8 cellular contexts compared by ENCODE assay signal in the genomic region with DNA sequence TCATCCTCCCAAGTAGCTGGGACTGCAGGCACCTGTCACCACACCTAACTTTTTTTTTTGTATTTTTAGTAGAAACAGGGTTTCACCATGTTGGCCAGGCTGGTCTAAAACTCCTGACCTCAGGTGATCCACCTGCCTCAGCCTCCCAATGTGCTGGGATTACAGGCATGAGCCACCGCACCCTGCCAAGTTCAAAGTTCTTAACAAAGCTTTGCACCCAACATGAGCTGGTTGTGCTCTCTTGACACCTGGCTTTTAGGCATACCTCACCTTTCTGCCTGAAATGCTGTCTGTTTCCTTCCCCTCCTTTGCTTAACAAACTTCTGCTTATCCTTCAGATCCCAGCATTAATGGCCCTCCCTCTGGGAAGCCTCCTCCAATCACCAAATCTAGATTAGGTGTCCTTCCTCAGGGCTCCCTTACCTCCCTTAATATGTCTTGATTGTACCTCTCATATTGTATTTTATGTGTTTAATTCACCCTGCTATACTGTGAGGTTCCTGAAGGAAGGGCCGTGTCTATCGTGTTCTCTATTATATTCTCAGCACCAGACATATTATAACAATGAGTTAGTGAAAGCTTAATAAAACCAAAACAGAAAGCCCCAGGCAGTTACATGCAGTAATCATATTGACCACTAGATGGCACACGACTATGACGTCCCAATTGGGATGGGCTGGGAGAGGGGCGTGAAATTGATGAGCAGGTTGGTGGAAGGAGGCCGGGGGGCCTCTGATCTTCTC.
A peak's percentile ranks its signal among the peaks of the same experiment; 100 is the strongest.
DNase-seq lines count a peak whose midpoint lies in the region; ATAC-seq and TF ChIP-seq lines count a peak whose summit lies in the region.

No MANE protein-coding gene starts in this region.

- WGBS in prostate gland: 33% methylated on average over 7 of the region's 7 CpGs

- ATAC-seq in HG02885 (IDR thresholded peaks at IDR 0.05; ENCODE audit: poor library complexity, unreplicated experiment): peak; percentile 43
- ATAC-seq in HG02884 (IDR thresholded peaks at IDR 0.05; ENCODE audit: unreplicated experiment): no peak
- no peak for ATAC-seq in GM18511 (IDR thresholded peaks at IDR 0.05; ENCODE audit: unreplicated experiment)

- no peaks in the 10 kb centered on the region for H3K27me3 ChIP-seq in prostate gland (replicated peaks; ENCODE audit: insufficient read depth)

- TF ChIP-seq POLR2A in prostate gland (IDR thresholded peaks at IDR 0.05): no peak

- DNase-seq in ELF-1 (ENCODE audit: low read depth, low spot score) (peak; percentile 57), foreskin fibroblast (peak; percentile 4 to 40), prostate gland (ENCODE audit: low spot score) (no peak), NCI-H446 treated with DMSO at 0.1 percent for 48 hours (lab: John Stamatoyannopoulos, UW) (no peak)

- no peaks in the 10 kb centered on the region for H3K36me3 ChIP-seq in prostate gland

- H3K27ac ChIP-seq in VCaP (no peak overlapping the region), prostate gland (no peak overlapping the region)

- no peaks in the 10 kb centered on the region for H3K9me3 ChIP-seq in prostate gland

- no peak overlapping the region for H3K4me3 ChIP-seq in foreskin fibroblast (ENCODE audit: low read depth in 1 of 2, low read length in 2 of 2)
- H3K4me3 ChIP-seq in prostate gland: no peak overlapping the region

- H3K4me1 ChIP-seq in prostate gland (replicated peaks): no peaks in the 10 kb centered on the region

- TF ChIP-seq CTCF in VCaP (conservative IDR thresholded peaks at IDR 0.05): peak; percentile 92
- peak; percentile 70 for TF ChIP-seq CTCF in foreskin fibroblast (IDR thresholded peaks at IDR 0.05; ENCODE audit: low read depth, low read length)
- peak; percentile 70 to 91 (median 75) for TF ChIP-seq CTCF in prostate gland (IDR thresholded peaks at IDR 0.05)

- intact Hi-C loops in prostate gland (cut with DNase I): loop anchor here (2.0 kb wide), 1 partner anchor 162 kb away; no protein-coding TSS in a partner anchor

Comparison
In these comparisons a context has a peak if more than half of its experiments do, and no peak if none do; other contexts are left out.
1. DNase-seq: peak in ELF-1 (single experiment) and foreskin fibroblast (2 of 2); none in prostate gland (single experiment) and NCI-H446 treated with DMSO at 0.1 percent for 48 hours (single experiment).
2. Peak in every context shown above with its lines, with median percentiles within 50 percentile points of each other: CTCF ChIP-seq.